ENCODE assay signal across 1 cellular context in genomic region chr14:34539407-34540180, GRCh38.
TF ChIP-seq lines count a peak whose summit lies in the region.

EAPP (minus strand) TSS chr14:34539701; CDS start chr14:34539628, 73 bp downstream.

TF ChIP-seq in HepG2, 621 proteins besides CTCF, POLR2A, EP300 and RAD21 (continued from another document):
- TF ChIP-seq TRAFD1 (CRISPR knock-in tag; IDR thresholded peaks at IDR 0.05; ENCODE audit: borderline replicate concordance) (peak; percentile 96), CENPX (CRISPR knock-in tag; IDR thresholded peaks at IDR 0.05) (no peak), ZNF264 (CRISPR knock-in tag; IDR thresholded peaks at IDR 0.05) (peak; percentile 97), ZNF263 (CRISPR knock-in tag; IDR thresholded peaks at IDR 0.05) (peak; percentile 71), ZNF703 (CRISPR knock-in tag; IDR thresholded peaks at IDR 0.05; ENCODE audit: borderline replicate concordance) (0 out of 2 replicates have a peak, but pooled peaks have one; percentile 84), ZNF550 (CRISPR knock-in tag; IDR thresholded peaks at IDR 0.05; ENCODE audit: borderline replicate concordance) (peak; percentile 100), ZNF18 (CRISPR knock-in tag; IDR thresholded peaks at IDR 0.05; ENCODE audit: insufficient replicate concordance) (peak; percentile 42), HINFP (CRISPR knock-in tag; IDR thresholded peaks at IDR 0.05; ENCODE audit: low read depth) (peak; percentile 95), ZSCAN9 (CRISPR knock-in tag; IDR thresholded peaks at IDR 0.05; ENCODE audit: borderline replicate concordance) (peak; percentile 98), CEBPZ (IDR thresholded peaks at IDR 0.05; ENCODE audit: low read length) (no peak), ZNF143 (CRISPR knock-in tag; IDR thresholded peaks at IDR 0.05) (peak; percentile 91), ZNF280D (CRISPR knock-in tag; IDR thresholded peaks at IDR 0.05) (peak; percentile 93), ZNF326 (CRISPR knock-in tag; IDR thresholded peaks at IDR 0.05; ENCODE audit: borderline replicate concordance) (peak; percentile 77), SPEN (CRISPR knock-in tag; IDR thresholded peaks at IDR 0.05; ENCODE audit: low read depth) (peak; percentile 100), ZNF766 (CRISPR knock-in tag; IDR thresholded peaks at IDR 0.05; ENCODE audit: borderline replicate concordance) (peak; percentile 97), ZNF136 (CRISPR knock-in tag; IDR thresholded peaks at IDR 0.05; ENCODE audit: low read depth) (peak; percentile 98), HOXD1 (CRISPR knock-in tag; IDR thresholded peaks at IDR 0.05) (peak; percentile 94), SMARCC2 (IDR thresholded peaks at IDR 0.05) (0 out of 2 replicates have a peak, but pooled peaks have one; percentile 7), SMYD3 (CRISPR knock-in tag; IDR thresholded peaks at IDR 0.05) (peak; percentile 77), ERF (CRISPR knock-in tag; IDR thresholded peaks at IDR 0.05) (peak; percentile 99), NFIC (IDR thresholded peaks at IDR 0.05; ENCODE audit: low read length) (no peak), SAP130 (CRISPR knock-in tag; IDR thresholded peaks at IDR 0.05; ENCODE audit: low read depth) (peak; percentile 99), GTF2F1 (IDR thresholded peaks at IDR 0.05; ENCODE audit: low read length) (no peak; the same call in 1 of the 2 replicates), SALL1 (CRISPR knock-in tag; IDR thresholded peaks at IDR 0.05) (peak; percentile 99), MATR3 (CRISPR knock-in tag; IDR thresholded peaks at IDR 0.05) (0 out of 2 replicates have a peak, but pooled peaks have one; percentile 54), ZNF225 (CRISPR knock-in tag; IDR thresholded peaks at IDR 0.05) (peak; percentile 100), ZNF749 (CRISPR knock-in tag; IDR thresholded peaks at IDR 0.05; ENCODE audit: borderline replicate concordance) (peak; percentile 97), ZBTB43 (CRISPR knock-in tag; conservative IDR thresholded peaks at IDR 0.05) (peak; percentile 91), ZNF180 (CRISPR knock-in tag; IDR thresholded peaks at IDR 0.05; ENCODE audit: borderline replicate concordance, low read depth) (no peak; the same call in 1 of the 2 replicates), TFDP1 (CRISPR knock-in tag; IDR thresholded peaks at IDR 0.05; ENCODE audit: borderline replicate concordance) (peak; percentile 83; the same call in 1 of the 2 replicates), IKZF5 (CRISPR knock-in tag; IDR thresholded peaks at IDR 0.05) (peak; percentile 100), POLR2AphosphoS2 (IDR thresholded peaks at IDR 0.05; ENCODE audit: low read depth, low read length) (no peak), BRF2 (CRISPR knock-in tag; IDR thresholded peaks at IDR 0.05) (peak; percentile 49; the same call in 1 of the 2 replicates)
